In genomic region chr13:108987945-108988344, GRCh38 we compare ENCODE assay signal across 2 cellular contexts.
TF ChIP-seq lines count a peak whose summit lies in the region.

No MANE protein-coding gene starts in this region.

TF ChIP-seq in IMR-90, 13 proteins besides CTCF, POLR2A, EP300 and RAD21:
- TF ChIP-seq CHD1 (IDR thresholded peaks at IDR 0.05; ENCODE audit: low read depth, low read length) (no peak), CEBPB (IDR thresholded peaks at IDR 0.05; ENCODE audit: low read depth, low read length) (no peak), USF2 (IDR thresholded peaks at IDR 0.05; ENCODE audit: low read depth, low read length) (no peak), NFE2L2 (IDR thresholded peaks at IDR 0.05; ENCODE audit: low read depth, low read length) (no peak), SMC3 (IDR thresholded peaks at IDR 0.05; ENCODE audit: low read depth, low read length) (no peak), RFX5 (IDR thresholded peaks at IDR 0.05; ENCODE audit: low read depth, low read length) (no peak), BHLHE40 (IDR thresholded peaks at IDR 0.05; ENCODE audit: low read depth, low read length) (no peak), FOS (IDR thresholded peaks at IDR 0.05; ENCODE audit: low read depth, low read length) (no peak), MAZ (IDR thresholded peaks at IDR 0.05; ENCODE audit: borderline replicate concordance, low read depth, low read length) (no peak)

TF ChIP-seq in H1, 55 proteins besides CTCF, POLR2A, EP300 and RAD21:
- TF ChIP-seq USF2 (IDR thresholded peaks at IDR 0.05; ENCODE audit: low read length) = peak; percentile 23; the same call in 1 of the 2 replicates
- TF ChIP-seq CREB1 (IDR thresholded peaks at IDR 0.05) = no peak
TF ChIP-seq in H1: peak in this region for 1.
